1 cellular context compared by ENCODE assay signal in the genomic region with DNA sequence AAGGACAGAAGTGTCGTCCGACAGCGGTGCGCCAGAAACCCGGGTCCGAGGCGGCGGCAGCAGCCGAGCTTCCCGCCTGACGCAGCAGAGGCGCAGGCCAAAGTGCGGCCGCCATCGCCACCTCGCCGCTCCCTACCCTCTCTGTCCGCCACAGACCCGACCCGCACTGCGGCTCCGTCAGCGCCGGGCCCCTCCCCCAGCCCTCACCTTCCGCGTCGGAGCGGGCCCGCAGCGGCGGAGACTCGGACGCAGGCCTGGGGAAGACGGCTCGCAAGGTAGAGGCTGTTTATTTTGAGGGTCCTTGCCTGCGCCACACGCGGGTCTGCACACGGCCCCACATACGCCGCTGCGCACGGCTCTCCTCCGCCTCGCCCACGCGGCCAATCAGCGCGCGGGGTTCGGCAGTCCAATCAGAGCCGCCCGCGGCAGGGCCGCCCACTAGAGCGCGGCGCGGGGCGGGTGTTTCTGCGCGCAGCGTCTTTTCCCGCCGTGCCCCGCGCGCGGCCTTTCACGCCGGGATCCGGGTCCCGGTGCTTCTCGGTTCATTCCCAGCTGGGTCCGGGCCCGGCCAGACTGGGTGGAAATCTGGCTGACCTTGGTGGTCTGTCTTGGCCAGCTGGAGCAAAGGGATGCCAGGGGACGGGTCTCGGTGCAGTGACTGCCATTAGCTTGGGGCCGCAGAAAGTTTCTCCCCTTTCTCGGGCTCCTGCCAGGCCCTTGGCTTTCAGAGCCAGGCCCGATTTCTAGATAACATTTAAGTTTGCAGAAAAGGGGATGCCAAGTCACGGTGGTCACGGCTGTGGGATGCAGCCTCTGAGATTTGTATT.
TF ChIP-seq lines count a peak whose summit lies in the region.

A gene (minus strand): TSS at position 328 of the 827 bp plus-strand sequence. CDS start 12,139 bp downstream, outside the sequence.

TF ChIP-seq in K562, 482 proteins besides CTCF, POLR2A, EP300 and RAD21 (continued from another document and continues in another):
- TF ChIP-seq, protein P1, sequence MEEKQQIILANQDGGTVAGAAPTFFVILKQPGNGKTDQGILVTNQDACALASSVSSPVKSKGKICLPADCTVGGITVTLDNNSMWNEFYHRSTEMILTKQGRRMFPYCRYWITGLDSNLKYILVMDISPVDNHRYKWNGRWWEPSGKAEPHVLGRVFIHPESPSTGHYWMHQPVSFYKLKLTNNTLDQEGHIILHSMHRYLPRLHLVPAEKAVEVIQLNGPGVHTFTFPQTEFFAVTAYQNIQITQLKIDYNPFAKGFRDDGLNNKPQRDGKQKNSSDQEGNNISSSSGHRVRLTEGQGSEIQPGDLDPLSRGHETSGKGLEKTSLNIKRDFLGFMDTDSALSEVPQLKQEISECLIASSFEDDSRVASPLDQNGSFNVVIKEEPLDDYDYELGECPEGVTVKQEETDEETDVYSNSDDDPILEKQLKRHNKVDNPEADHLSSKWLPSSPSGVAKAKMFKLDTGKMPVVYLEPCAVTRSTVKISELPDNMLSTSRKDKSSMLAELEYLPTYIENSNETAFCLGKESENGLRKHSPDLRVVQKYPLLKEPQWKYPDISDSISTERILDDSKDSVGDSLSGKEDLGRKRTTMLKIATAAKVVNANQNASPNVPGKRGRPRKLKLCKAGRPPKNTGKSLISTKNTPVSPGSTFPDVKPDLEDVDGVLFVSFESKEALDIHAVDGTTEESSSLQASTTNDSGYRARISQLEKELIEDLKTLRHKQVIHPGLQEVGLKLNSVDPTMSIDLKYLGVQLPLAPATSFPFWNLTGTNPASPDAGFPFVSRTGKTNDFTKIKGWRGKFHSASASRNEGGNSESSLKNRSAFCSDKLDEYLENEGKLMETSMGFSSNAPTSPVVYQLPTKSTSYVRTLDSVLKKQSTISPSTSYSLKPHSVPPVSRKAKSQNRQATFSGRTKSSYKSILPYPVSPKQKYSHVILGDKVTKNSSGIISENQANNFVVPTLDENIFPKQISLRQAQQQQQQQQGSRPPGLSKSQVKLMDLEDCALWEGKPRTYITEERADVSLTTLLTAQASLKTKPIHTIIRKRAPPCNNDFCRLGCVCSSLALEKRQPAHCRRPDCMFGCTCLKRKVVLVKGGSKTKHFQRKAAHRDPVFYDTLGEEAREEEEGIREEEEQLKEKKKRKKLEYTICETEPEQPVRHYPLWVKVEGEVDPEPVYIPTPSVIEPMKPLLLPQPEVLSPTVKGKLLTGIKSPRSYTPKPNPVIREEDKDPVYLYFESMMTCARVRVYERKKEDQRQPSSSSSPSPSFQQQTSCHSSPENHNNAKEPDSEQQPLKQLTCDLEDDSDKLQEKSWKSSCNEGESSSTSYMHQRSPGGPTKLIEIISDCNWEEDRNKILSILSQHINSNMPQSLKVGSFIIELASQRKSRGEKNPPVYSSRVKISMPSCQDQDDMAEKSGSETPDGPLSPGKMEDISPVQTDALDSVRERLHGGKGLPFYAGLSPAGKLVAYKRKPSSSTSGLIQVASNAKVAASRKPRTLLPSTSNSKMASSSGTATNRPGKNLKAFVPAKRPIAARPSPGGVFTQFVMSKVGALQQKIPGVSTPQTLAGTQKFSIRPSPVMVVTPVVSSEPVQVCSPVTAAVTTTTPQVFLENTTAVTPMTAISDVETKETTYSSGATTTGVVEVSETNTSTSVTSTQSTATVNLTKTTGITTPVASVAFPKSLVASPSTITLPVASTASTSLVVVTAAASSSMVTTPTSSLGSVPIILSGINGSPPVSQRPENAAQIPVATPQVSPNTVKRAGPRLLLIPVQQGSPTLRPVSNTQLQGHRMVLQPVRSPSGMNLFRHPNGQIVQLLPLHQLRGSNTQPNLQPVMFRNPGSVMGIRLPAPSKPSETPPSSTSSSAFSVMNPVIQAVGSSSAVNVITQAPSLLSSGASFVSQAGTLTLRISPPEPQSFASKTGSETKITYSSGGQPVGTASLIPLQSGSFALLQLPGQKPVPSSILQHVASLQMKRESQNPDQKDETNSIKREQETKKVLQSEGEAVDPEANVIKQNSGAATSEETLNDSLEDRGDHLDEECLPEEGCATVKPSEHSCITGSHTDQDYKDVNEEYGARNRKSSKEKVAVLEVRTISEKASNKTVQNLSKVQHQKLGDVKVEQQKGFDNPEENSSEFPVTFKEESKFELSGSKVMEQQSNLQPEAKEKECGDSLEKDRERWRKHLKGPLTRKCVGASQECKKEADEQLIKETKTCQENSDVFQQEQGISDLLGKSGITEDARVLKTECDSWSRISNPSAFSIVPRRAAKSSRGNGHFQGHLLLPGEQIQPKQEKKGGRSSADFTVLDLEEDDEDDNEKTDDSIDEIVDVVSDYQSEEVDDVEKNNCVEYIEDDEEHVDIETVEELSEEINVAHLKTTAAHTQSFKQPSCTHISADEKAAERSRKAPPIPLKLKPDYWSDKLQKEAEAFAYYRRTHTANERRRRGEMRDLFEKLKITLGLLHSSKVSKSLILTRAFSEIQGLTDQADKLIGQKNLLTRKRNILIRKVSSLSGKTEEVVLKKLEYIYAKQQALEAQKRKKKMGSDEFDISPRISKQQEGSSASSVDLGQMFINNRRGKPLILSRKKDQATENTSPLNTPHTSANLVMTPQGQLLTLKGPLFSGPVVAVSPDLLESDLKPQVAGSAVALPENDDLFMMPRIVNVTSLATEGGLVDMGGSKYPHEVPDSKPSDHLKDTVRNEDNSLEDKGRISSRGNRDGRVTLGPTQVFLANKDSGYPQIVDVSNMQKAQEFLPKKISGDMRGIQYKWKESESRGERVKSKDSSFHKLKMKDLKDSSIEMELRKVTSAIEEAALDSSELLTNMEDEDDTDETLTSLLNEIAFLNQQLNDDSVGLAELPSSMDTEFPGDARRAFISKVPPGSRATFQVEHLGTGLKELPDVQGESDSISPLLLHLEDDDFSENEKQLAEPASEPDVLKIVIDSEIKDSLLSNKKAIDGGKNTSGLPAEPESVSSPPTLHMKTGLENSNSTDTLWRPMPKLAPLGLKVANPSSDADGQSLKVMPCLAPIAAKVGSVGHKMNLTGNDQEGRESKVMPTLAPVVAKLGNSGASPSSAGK (IDR thresholded peaks at IDR 0.05): no peak
- TF ChIP-seq HNRNPH1 (optimal IDR thresholded peaks at IDR 0.05; ENCODE audit: low read depth, low read length) (no peak), ESRRA (IDR thresholded peaks at IDR 0.05; ENCODE audit: borderline replicate concordance, low read depth) (peak; percentile 66), KAT8 (IDR thresholded peaks at IDR 0.05; ENCODE audit: low read depth) (no peak), ZNF224 (CRISPR knock-in tag; IDR thresholded peaks at IDR 0.05) (no peak), ZNF830 (CRISPR knock-in tag; IDR thresholded peaks at IDR 0.05) (no peak), ZNF316 (IDR thresholded peaks at IDR 0.05) (no peak), ZSCAN32 (CRISPR knock-in tag; IDR thresholded peaks at IDR 0.05) (no peak), MBD2 (IDR thresholded peaks at IDR 0.05; ENCODE audit: borderline replicate concordance, low read depth) (peak; percentile 19; the same call in 1 of the 2 replicates), TAF9B (IDR thresholded peaks at IDR 0.05; ENCODE audit: partially characterized antibody) (peak; percentile 63), ZKSCAN8 (CRISPR knock-in tag; IDR thresholded peaks at IDR 0.05) (no peak), EHMT2 (IDR thresholded peaks at IDR 0.05) (no peak), ZNF696 (CRISPR knock-in tag; conservative IDR thresholded peaks at IDR 0.05) (no peak), HDGF (IDR thresholded peaks at IDR 0.05) (no peak), ZNF785 (CRISPR knock-in tag; IDR thresholded peaks at IDR 0.05) (no peak), NFE2L1 (tag; IDR thresholded peaks at IDR 0.05; ENCODE audit: borderline replicate concordance, low read depth) (no peak), NCOA1 (IDR thresholded peaks at IDR 0.05; ENCODE audit: low read depth) (no peak), SMARCC2 (IDR thresholded peaks at IDR 0.05; ENCODE audit: low read depth) (no peak), ZNF699 (CRISPR knock-in tag; IDR thresholded peaks at IDR 0.05; ENCODE audit: insufficient replicate concordance) (no peak)
- TF ChIP-seq, protein P2, sequence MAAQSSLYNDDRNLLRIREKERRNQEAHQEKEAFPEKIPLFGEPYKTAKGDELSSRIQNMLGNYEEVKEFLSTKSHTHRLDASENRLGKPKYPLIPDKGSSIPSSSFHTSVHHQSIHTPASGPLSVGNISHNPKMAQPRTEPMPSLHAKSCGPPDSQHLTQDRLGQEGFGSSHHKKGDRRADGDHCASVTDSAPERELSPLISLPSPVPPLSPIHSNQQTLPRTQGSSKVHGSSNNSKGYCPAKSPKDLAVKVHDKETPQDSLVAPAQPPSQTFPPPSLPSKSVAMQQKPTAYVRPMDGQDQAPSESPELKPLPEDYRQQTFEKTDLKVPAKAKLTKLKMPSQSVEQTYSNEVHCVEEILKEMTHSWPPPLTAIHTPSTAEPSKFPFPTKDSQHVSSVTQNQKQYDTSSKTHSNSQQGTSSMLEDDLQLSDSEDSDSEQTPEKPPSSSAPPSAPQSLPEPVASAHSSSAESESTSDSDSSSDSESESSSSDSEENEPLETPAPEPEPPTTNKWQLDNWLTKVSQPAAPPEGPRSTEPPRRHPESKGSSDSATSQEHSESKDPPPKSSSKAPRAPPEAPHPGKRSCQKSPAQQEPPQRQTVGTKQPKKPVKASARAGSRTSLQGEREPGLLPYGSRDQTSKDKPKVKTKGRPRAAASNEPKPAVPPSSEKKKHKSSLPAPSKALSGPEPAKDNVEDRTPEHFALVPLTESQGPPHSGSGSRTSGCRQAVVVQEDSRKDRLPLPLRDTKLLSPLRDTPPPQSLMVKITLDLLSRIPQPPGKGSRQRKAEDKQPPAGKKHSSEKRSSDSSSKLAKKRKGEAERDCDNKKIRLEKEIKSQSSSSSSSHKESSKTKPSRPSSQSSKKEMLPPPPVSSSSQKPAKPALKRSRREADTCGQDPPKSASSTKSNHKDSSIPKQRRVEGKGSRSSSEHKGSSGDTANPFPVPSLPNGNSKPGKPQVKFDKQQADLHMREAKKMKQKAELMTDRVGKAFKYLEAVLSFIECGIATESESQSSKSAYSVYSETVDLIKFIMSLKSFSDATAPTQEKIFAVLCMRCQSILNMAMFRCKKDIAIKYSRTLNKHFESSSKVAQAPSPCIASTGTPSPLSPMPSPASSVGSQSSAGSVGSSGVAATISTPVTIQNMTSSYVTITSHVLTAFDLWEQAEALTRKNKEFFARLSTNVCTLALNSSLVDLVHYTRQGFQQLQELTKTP (IDR thresholded peaks at IDR 0.05; ENCODE audit: low read depth in 1 of 2, partially characterized antibody in 2 of 2): peak; percentile 29 to 61
- TF ChIP-seq, protein P3, sequence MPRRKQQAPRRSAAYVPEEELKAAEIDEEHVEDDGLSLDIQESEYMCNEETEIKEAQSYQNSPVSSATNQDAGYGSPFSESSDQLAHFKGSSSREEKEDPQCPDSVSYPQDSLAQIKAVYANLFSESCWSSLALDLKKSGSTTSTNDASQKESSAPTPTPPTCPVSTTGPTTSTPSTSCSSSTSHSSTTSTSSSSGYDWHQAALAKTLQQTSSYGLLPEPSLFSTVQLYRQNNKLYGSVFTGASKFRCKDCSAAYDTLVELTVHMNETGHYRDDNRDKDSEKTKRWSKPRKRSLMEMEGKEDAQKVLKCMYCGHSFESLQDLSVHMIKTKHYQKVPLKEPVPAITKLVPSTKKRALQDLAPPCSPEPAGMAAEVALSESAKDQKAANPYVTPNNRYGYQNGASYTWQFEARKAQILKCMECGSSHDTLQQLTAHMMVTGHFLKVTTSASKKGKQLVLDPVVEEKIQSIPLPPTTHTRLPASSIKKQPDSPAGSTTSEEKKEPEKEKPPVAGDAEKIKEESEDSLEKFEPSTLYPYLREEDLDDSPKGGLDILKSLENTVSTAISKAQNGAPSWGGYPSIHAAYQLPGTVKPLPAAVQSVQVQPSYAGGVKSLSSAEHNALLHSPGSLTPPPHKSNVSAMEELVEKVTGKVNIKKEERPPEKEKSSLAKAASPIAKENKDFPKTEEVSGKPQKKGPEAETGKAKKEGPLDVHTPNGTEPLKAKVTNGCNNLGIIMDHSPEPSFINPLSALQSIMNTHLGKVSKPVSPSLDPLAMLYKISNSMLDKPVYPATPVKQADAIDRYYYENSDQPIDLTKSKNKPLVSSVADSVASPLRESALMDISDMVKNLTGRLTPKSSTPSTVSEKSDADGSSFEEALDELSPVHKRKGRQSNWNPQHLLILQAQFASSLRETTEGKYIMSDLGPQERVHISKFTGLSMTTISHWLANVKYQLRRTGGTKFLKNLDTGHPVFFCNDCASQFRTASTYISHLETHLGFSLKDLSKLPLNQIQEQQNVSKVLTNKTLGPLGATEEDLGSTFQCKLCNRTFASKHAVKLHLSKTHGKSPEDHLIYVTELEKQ (CRISPR knock-in tag; IDR thresholded peaks at IDR 0.05): no peak
- TF ChIP-seq, protein P4, sequence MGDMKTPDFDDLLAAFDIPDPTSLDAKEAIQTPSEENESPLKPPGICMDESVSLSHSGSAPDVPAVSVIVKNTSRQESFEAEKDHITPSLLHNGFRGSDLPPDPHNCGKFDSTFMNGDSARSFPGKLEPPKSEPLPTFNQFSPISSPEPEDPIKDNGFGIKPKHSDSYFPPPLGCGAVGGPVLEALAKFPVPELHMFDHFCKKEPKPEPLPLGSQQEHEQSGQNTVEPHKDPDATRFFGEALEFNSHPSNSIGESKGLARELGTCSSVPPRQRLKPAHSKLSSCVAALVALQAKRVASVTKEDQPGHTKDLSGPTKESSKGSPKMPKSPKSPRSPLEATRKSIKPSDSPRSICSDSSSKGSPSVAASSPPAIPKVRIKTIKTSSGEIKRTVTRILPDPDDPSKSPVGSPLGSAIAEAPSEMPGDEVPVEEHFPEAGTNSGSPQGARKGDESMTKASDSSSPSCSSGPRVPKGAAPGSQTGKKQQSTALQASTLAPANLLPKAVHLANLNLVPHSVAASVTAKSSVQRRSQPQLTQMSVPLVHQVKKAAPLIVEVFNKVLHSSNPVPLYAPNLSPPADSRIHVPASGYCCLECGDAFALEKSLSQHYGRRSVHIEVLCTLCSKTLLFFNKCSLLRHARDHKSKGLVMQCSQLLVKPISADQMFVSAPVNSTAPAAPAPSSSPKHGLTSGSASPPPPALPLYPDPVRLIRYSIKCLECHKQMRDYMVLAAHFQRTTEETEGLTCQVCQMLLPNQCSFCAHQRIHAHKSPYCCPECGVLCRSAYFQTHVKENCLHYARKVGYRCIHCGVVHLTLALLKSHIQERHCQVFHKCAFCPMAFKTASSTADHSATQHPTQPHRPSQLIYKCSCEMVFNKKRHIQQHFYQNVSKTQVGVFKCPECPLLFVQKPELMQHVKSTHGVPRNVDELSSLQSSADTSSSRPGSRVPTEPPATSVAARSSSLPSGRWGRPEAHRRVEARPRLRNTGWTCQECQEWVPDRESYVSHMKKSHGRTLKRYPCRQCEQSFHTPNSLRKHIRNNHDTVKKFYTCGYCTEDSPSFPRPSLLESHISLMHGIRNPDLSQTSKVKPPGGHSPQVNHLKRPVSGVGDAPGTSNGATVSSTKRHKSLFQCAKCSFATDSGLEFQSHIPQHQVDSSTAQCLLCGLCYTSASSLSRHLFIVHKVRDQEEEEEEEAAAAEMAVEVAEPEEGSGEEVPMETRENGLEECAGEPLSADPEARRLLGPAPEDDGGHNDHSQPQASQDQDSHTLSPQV (IDR thresholded peaks at IDR 0.05): no peak; the same call in 1 of the 2 replicates
- TF ChIP-seq, protein P5, sequence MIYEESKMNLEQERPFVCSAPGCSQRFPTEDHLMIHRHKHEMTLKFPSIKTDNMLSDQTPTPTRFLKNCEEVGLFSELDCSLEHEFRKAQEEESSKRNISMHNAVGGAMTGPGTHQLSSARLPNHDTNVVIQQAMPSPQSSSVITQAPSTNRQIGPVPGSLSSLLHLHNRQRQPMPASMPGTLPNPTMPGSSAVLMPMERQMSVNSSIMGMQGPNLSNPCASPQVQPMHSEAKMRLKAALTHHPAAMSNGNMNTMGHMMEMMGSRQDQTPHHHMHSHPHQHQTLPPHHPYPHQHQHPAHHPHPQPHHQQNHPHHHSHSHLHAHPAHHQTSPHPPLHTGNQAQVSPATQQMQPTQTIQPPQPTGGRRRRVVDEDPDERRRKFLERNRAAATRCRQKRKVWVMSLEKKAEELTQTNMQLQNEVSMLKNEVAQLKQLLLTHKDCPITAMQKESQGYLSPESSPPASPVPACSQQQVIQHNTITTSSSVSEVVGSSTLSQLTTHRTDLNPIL (CRISPR knock-in tag; IDR thresholded peaks at IDR 0.05): no peak
